Comparison of ENCODE assay signal across 1 cellular context in the genomic region with DNA sequence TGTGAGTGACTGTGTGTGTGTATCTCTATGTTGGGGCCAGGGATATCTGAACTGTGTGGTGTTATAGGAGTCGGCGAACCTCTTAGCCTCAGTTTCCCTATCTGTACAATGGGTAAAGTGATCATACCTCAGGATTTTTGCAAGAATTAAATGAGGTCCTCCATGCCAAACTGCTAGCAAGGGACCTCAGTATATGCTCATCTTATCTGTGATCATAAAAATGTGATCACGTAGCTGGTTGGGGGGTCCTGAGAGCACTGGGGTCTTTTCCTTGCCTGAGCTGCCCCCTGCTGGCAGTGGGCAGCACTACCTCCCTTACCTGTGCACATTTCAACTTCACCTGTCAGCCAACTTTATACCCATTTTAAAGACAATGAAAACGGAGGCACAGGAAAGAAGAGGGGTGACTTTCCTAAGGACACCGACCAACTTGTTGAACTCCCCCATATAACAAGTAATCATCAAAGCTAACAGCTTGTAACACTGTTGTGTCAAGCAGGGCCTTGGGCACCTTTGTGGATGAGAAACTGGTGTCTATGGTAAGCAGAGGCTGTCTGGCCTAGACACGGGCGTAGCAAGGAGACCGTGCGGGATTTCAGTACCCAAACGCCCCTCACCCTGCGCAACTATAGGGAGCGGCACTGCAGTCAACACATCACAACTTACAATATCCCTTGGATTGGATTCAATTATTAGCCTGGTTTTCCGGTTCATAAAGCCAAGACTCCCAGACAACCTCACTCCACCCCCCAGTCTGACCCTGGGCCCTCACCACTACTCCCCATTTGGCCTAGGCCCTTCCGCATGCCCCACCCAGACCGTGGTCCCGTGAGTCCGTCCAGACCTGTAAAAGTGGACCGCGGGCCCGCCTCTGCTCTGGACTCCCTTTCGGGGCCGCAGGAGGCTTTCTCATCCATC.
TF ChIP-seq lines count a peak whose summit lies in the region.

No MANE protein-coding gene starts in this region.

TF ChIP-seq in liver, 16 proteins besides CTCF, POLR2A, EP300 and RAD21 (continued from another document):
- TF ChIP-seq, protein P1, sequence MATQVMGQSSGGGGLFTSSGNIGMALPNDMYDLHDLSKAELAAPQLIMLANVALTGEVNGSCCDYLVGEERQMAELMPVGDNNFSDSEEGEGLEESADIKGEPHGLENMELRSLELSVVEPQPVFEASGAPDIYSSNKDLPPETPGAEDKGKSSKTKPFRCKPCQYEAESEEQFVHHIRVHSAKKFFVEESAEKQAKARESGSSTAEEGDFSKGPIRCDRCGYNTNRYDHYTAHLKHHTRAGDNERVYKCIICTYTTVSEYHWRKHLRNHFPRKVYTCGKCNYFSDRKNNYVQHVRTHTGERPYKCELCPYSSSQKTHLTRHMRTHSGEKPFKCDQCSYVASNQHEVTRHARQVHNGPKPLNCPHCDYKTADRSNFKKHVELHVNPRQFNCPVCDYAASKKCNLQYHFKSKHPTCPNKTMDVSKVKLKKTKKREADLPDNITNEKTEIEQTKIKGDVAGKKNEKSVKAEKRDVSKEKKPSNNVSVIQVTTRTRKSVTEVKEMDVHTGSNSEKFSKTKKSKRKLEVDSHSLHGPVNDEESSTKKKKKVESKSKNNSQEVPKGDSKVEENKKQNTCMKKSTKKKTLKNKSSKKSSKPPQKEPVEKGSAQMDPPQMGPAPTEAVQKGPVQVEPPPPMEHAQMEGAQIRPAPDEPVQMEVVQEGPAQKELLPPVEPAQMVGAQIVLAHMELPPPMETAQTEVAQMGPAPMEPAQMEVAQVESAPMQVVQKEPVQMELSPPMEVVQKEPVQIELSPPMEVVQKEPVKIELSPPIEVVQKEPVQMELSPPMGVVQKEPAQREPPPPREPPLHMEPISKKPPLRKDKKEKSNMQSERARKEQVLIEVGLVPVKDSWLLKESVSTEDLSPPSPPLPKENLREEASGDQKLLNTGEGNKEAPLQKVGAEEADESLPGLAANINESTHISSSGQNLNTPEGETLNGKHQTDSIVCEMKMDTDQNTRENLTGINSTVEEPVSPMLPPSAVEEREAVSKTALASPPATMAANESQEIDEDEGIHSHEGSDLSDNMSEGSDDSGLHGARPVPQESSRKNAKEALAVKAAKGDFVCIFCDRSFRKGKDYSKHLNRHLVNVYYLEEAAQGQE (IDR thresholded peaks at IDR 0.05), result peak; percentile 25
- TF ChIP-seq HNF4G (IDR thresholded peaks at IDR 0.05) (no peak), EGR1 (IDR thresholded peaks at IDR 0.05; ENCODE audit: low read depth in 2 of 2) (no peak)
